In the genomic region with DNA sequence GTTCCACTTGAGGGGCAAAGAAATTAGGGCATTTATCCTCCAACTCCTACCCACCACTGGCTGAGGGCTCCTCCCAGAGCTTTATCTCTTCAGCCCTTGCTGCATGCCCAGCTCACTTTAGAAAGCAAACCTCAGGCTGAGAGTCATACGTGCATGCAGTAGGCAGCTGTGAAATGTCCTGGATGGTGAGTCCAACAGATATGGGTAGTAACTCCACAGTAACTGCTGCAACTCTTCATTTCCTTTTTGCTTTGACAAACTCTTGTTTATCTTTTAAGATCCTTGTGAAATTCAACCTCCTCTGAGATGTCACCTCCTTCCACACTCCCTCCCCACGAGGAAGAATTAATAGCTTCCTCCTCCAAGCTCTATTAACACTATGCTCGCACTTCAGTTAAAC, we compare ENCODE assay signal across 18 cellular contexts. TPM values are rescaled to one million over a fixed set of nuclear protein-coding genes. Genes with fewer than 3 reads are reported as not detected.
DNase-seq lines count a peak whose midpoint lies in the region; ATAC-seq and TF ChIP-seq lines count a peak whose summit lies in the region.
"Had no signal": no experiment of that assay in that cellular context is flagged by ENCODE, and none has a peak within 500 bp of the region (broad histone marks: within the 10 kb centered on the region; RNA-seq: fewer than 3 reads in every experiment).

No MANE protein-coding gene starts in this region.

- no peak overlapping the region for H3K4me3 Mint-ChIP-seq in endodermal cell
- no peak overlapping the region for H3K4me3 Mint-ChIP-seq in naive thymus-derived CD4-positive, alpha-beta T cell
- H3K4me3 Mint-ChIP-seq: B cell; CD4-positive, CD25-positive, alpha-beta regulatory T cell had no signal

- CTCF ChIA-PET in naive thymus-derived CD4-positive, alpha-beta T cell (lab: Charles Lee), result no interaction called here
- CTCF ChIA-PET in mammary epithelial cell (lab: Charles Lee; ENCODE audit: low non-redundant PET), result interaction anchor here (0.5 kb wide), 1 partner anchor 264 kb away, joined by 8 read pairs; no protein-coding TSS in a partner anchor

- TF ChIP-seq CTCF in C4-2B (conservative IDR thresholded peaks at IDR 0.05), result no peak
- TF ChIP-seq CTCF in endodermal cell (conservative IDR thresholded peaks at IDR 0.05), result no peak
- TF ChIP-seq CTCF in mammary epithelial cell (conservative IDR thresholded peaks at IDR 0.05 in 1 of 2, IDR thresholded peaks at IDR 0.05 in 1 of 2; ENCODE audit: extremely low read depth in 1 of 2, insufficient read depth in 1 of 2, low read depth in 1 of 2, low read length in 2 of 2), result no peak

- H3K9me3 Mint-ChIP-seq in endodermal cell, result no peaks in the 10 kb centered on the region
- no peaks in the 10 kb centered on the region for H3K9me3 Mint-ChIP-seq in naive thymus-derived CD4-positive, alpha-beta T cell

- POLR2A ChIA-PET in naive thymus-derived CD4-positive, alpha-beta T cell (lab: Charles Lee), result no interaction called here

- H2AFZ ChIP-seq in mammary epithelial cell (ENCODE audit: low read depth, low read length), result no peak overlapping the region

- intact Hi-C loops in naive thymus-derived CD4-positive, alpha-beta T cell (cut with micrococcal nuclease), result no loop called here
- intact Hi-C loops in mammary epithelial cell (cut with micrococcal nuclease), result no loop called here

- H3K4me1 ChIP-seq in endodermal cell (ENCODE audit: control insufficient read depth, insufficient read depth, low read length) (peaks cover 11% of the 10 kb centered on the region), mammary epithelial cell (ENCODE audit: insufficient read depth, low read length) (peaks cover 20% of the 10 kb centered on the region)
- H3K4me1 ChIP-seq in naive thymus-derived CD4-positive, alpha-beta T cell (ENCODE audit: control insufficient read depth in 2 of 2, insufficient read depth in 2 of 2, low read length in 2 of 2), result peaks cover 0 to 6% of the 10 kb centered on the region in 2 donors

- no TSS peak for BruUV-seq in mammary epithelial cell (replicated peaks; lab: Mats Ljungman, UMichigan)

- no peaks in the 10 kb centered on the region for H3K27me3 ChIP-seq in endodermal cell (ENCODE audit: control insufficient read depth, insufficient read depth, low read length, poor library complexity, severe bottlenecking)
- no peaks in the 10 kb centered on the region for H3K27me3 ChIP-seq in naive thymus-derived CD4-positive, alpha-beta T cell (ENCODE audit: control insufficient read depth in 2 of 2, insufficient read depth in 2 of 2, low read length in 2 of 2)
- H3K27me3 ChIP-seq in mammary epithelial cell (ENCODE audit: insufficient read depth, low read length), result no peaks in the 10 kb centered on the region
- H3K27me3 ChIP-seq: MG63, Peyer's patch, SJCRH30 had no signal

- no peak overlapping the region for H3K27ac Mint-ChIP-seq in endodermal cell
- peak overlapping the region in 1 of 9 donors; percentile 38 for H3K27ac Mint-ChIP-seq in naive thymus-derived CD4-positive, alpha-beta T cell
- H3K27ac Mint-ChIP-seq: B cell; CD4-positive, CD25-positive, alpha-beta regulatory T cell had no signal

- no peaks in the 10 kb centered on the region for H3K79me2 ChIP-seq in mammary epithelial cell (ENCODE audit: insufficient read depth, low read length)

- H3K9ac ChIP-seq in endodermal cell (ENCODE audit: extremely low read depth, low read length, poor library complexity, severe bottlenecking) (no peak overlapping the region), mammary epithelial cell (ENCODE audit: insufficient read depth, low read length) (no peak overlapping the region)

- no peaks in the 10 kb centered on the region for H3K36me3 Mint-ChIP-seq in endodermal cell (ENCODE audit: low read depth)
- H3K36me3 Mint-ChIP-seq in naive thymus-derived CD4-positive, alpha-beta T cell, result no peaks in the 10 kb centered on the region
- H3K36me3 Mint-ChIP-seq: CD4-positive, CD25-positive, alpha-beta regulatory T cell had no signal

- no peak for ATAC-seq in naive thymus-derived CD4-positive, alpha-beta T cell

- dilution Hi-C loops in mammary epithelial cell (cut with HindIII; ENCODE audit: low sequenced_read_pairs), result no loop called here

- no peak overlapping the region for H3K4me3 ChIP-seq in endodermal cell (ENCODE audit: low read length)
- H3K4me3 ChIP-seq in naive thymus-derived CD4-positive, alpha-beta T cell (ENCODE audit: low read length), result no peak overlapping the region
- no peak overlapping the region for H3K4me3 ChIP-seq in mammary epithelial cell (replicated peaks in 1 of 3; ENCODE audit: insufficient read depth in 1 of 3, low read depth in 2 of 3, low read length in 3 of 3)
- H3K4me3 ChIP-seq: MG63, Peyer's patch, SJCRH30 had no signal

- H3K36me3 ChIP-seq in endodermal cell (ENCODE audit: control insufficient read depth, insufficient read depth, low read length), result no peaks in the 10 kb centered on the region
- no peaks in the 10 kb centered on the region for H3K36me3 ChIP-seq in naive thymus-derived CD4-positive, alpha-beta T cell (ENCODE audit: control insufficient read depth in 2 of 3, insufficient read depth in 3 of 3, low read length in 3 of 3)
- H3K36me3 ChIP-seq in mammary epithelial cell (ENCODE audit: insufficient read depth, low read length), result no peaks in the 10 kb centered on the region
- H3K36me3 ChIP-seq: MG63, Peyer's patch, SJCRH30 had no signal

- peaks cover 8% of the 10 kb centered on the region for H3K27me3 Mint-ChIP-seq in endodermal cell (ENCODE audit: insufficient read depth)
- H3K27me3 Mint-ChIP-seq in naive thymus-derived CD4-positive, alpha-beta T cell, result peaks cover 0 to 13% (median 5%) of the 10 kb centered on the region in 5 donors
- H3K27me3 Mint-ChIP-seq: CD4-positive, CD25-positive, alpha-beta regulatory T cell had no signal

- H4K20me1 ChIP-seq in mammary epithelial cell (ENCODE audit: insufficient read depth, low read length), result no peaks in the 10 kb centered on the region

- H3K4me2 ChIP-seq in mammary epithelial cell (ENCODE audit: insufficient read depth, low read depth, low read length), result no peak overlapping the region

- WGBS in endodermal cell (ENCODE audit: insufficient coverage in 1 of 2, insufficient read length in 1 of 2), 2 experiments, result 76 to 89% methylated on average over 3 of the region's 3 CpGs
- WGBS in mammary epithelial cell (ENCODE audit: low coverage, missing lambda C conversion rate), result 96% methylated on average over 3 of the region's 3 CpGs

- in situ Hi-C loops in mammary epithelial cell (cut with MboI; ENCODE audit: low sequenced_read_pairs in 2 of 2), result no loop called here

- H3K9me3 ChIP-seq in endodermal cell (ENCODE audit: control insufficient read depth, low read length) (peaks cover 2% of the 10 kb centered on the region), mammary epithelial cell (replicated peaks; ENCODE audit: insufficient read depth, low read length) (no peaks in the 10 kb centered on the region)
- no peaks in the 10 kb centered on the region for H3K9me3 ChIP-seq in naive thymus-derived CD4-positive, alpha-beta T cell (ENCODE audit: control insufficient read depth in 2 of 3, low read length in 3 of 3)
- H3K9me3 ChIP-seq: MG63, Peyer's patch, SJCRH30 had no signal

- DNase-seq in NOMO-1 treated with DMSO at 0.1 percent for 48 hours (lab: John Stamatoyannopoulos, UW; ENCODE audit: unreplicated experiment), result peak; percentile 44
- peak; percentile 38 for DNase-seq in endodermal cell
- DNase-seq in left kidney (ENCODE audit: low read depth, low spot score), result peak; percentile 94
- no peak for DNase-seq in foreskin melanocyte
- no peak for DNase-seq in naive thymus-derived CD4-positive, alpha-beta T cell
- DNase-seq in NCI-H345 treated with DMSO at 0.1 percent for 48 hours (lab: John Stamatoyannopoulos, UW; ENCODE audit: unreplicated experiment), result no peak
- no peak for DNase-seq in mammary epithelial cell
- DNase-seq: CD4-positive, CD25-positive, alpha-beta regulatory T cell; EL; H7; MG63; NCI-H1048; NCI-H1417 treated with DMSO at 0.1 percent for 48 hours; NCI-H187; Peyer's patch; SJCRH30 had no signal

- peak overlapping the region; percentile 54 for H3K27ac ChIP-seq in C4-2B
- H3K27ac ChIP-seq in endodermal cell (ENCODE audit: low read depth, low read length), result no peak overlapping the region
- H3K27ac ChIP-seq in naive thymus-derived CD4-positive, alpha-beta T cell (ENCODE audit: low read depth, low read length), result no peak overlapping the region
- H3K27ac ChIP-seq in mammary epithelial cell (ENCODE audit: insufficient read depth, low read depth, low read length), result no peak overlapping the region
- H3K27ac ChIP-seq: Peyer's patch, SJCRH30 had no signal

- H3K4me1 Mint-ChIP-seq in endodermal cell, result peaks cover 27% of the 10 kb centered on the region
- H3K4me1 Mint-ChIP-seq in naive thymus-derived CD4-positive, alpha-beta T cell, result peaks cover 11 to 29% (median 24%) of the 10 kb centered on the region in 7 donors
- H3K4me1 Mint-ChIP-seq: B cell had no signal

RNA-seq across cellular contexts. Expression of a gene that starts 35.9 kb away (rescaled TPM):
- 100 to 1,000 TPM; 420 to 534 TPM for total RNA-seq in endodermal cell
- 492 TPM for polyA plus RNA-seq in endodermal cell (2013, experiment 1 of 2)
- polyA plus RNA-seq in endodermal cell (2013, experiment 2 of 2), result 458 TPM
- 100 to 1,000 TPM; 118 to 227 (median 177) TPM for total RNA-seq in naive thymus-derived CD4-positive, alpha-beta T cell
- 10 to 100 TPM; 40.5 to 89.5 TPM for polyA plus RNA-seq in naive thymus-derived CD4-positive, alpha-beta T cell
- 1,000 to 10,000 TPM in 1 of 2 donors, 100 to 1,000 TPM in 1; 543 to 1,542 TPM for total RNA-seq in mammary epithelial cell
- polyA plus RNA-seq in mammary epithelial cell, result 562 TPM
- polyA minus RNA-seq in mammary epithelial cell, result 3,655 TPM

Comparison
In these comparisons a context has a peak if more than half of its experiments do, and no peak if none do; other contexts are left out.
1. DNase-seq: peak in NOMO-1 treated with DMSO at 0.1 percent for 48 hours (single experiment), endodermal cell (single experiment) and left kidney (single experiment); none in foreskin melanocyte (single experiment), naive thymus-derived CD4-positive, alpha-beta T cell (0 of 9), NCI-H345 treated with DMSO at 0.1 percent for 48 hours (single experiment) and mammary epithelial cell (single experiment).